ENCODE assay signal across 21 cellular contexts in genomic region chr15:26201177-26201858, GRCh38.
"Had no signal": no experiment of that assay in that cellular context is flagged by ENCODE, and none has a peak within 500 bp of the region (broad histone marks: within the 10 kb centered on the region; RNA-seq: fewer than 3 reads in every experiment).

No MANE protein-coding gene starts in this region.

- ATAC-seq: activated CD4-positive, CD25-positive, alpha-beta regulatory T cell treated with anti-CD3 and anti-CD28 coated beads, Interleukin-2, amount 50 U/mL, for 24 hours; activated T-cell treated with anti-CD3 and anti-CD28 coated beads, Interleukin-2, amount 50 U/mL, for 4 hours; left cardiac atrium; mucosa of descending colon had no signal

- H3K4me1 ChIP-seq: prostate gland, right atrium auricular region, tibial artery had no signal

- DNase-seq: activated CD4-positive, alpha-beta T cell treated with anti-CD3 and anti-CD28 coated beads, Interleukin-2, amount 50 U/mL, for 1 hour; activated CD8-positive, alpha-beta memory T cell treated with anti-CD3 and anti-CD28 coated beads, Interleukin-2, amount 50 U/mL, for 4 hours; activated naive CD4-positive, alpha-beta T cell treated with anti-CD3 and anti-CD28 coated beads, Interleukin-2, amount 50 U/mL, for 16 hours; activated T-cell treated with anti-CD3 and anti-CD28 coated beads, Interleukin-2, amount 50 U/mL, for 4 hours; aorta; brain microvascular endothelial cell; cerebellar nuclear complex; cortex of kidney; erythroblast; hypothalamus; left cardiac atrium; mesenchymal stem cell; mucosa of descending colon; naive B cell; stimulated activated CD4-positive, alpha-beta T cell treated with anti-CD3 and anti-CD28 coated beads, Interleukin-2, amount 100 ng/mL, for 24 hours; stimulated activated naive CD4-positive, alpha-beta T cell treated with Interleukin-2 at 50 U/mL for 16 hours; tibial artery had no signal

- H3K4me3 ChIP-seq: mucosa of descending colon, prostate gland, right atrium auricular region, tibial artery had no signal

- H3K27me3 ChIP-seq: brain microvascular endothelial cell, right atrium auricular region, tibial artery had no signal

- H3K4me3 Mint-ChIP-seq: activated T-cell treated with anti-CD3 and anti-CD28 coated beads, Interleukin-2, amount 50 U/mL, for 4 hours; naive B cell; neural crest cell had no signal

- H3K27ac Mint-ChIP-seq: naive B cell had no signal

- H3K27ac ChIP-seq: brain microvascular endothelial cell, prostate gland, right atrium auricular region, tibial artery had no signal

- H3K9me3 Mint-ChIP-seq: activated T-cell treated with anti-CD3 and anti-CD28 coated beads, Interleukin-2, amount 50 U/mL, for 4 hours; neural crest cell had no signal

- H3K9me3 ChIP-seq: prostate gland, right atrium auricular region, tibial artery had no signal

- H3K36me3 ChIP-seq: brain microvascular endothelial cell, prostate gland, right atrium auricular region, tibial artery had no signal

- H3K36me3 Mint-ChIP-seq: naive B cell had no signal

- H3K4me1 Mint-ChIP-seq: naive B cell had no signal
